9 cellular contexts compared by ENCODE assay signal in genomic region chr10:78805176-78805575, GRCh38.
DNase-seq lines count a peak whose midpoint lies in the region; ATAC-seq, FAIRE-seq and TF ChIP-seq lines count a peak whose summit lies in the region.
"Had no signal": no experiment of that assay in that cellular context is flagged by ENCODE, and none has a peak within 500 bp of the region (broad histone marks: within the 10 kb centered on the region; RNA-seq: fewer than 3 reads in every experiment).

No MANE protein-coding gene starts in this region.

- FAIRE-seq in bronchial epithelial cell (lab: Jason Lieb, UNC): no peak
- FAIRE-seq: frontal cortex had no signal

- TF ChIP-seq POLR2A in lower leg skin (IDR thresholded peaks at IDR 0.05) (no peak), tibial nerve (IDR thresholded peaks at IDR 0.05) (no peak)

- peak overlapping the region in 3 of 4 donors; percentile 25 to 78 (median 78) for H3K27ac ChIP-seq in tibial nerve

- ATAC-seq in GM21360 (IDR thresholded peaks at IDR 0.05; ENCODE audit: unreplicated experiment): no peak

- H3K36me3 ChIP-seq in bronchial epithelial cell (ENCODE audit: control insufficient read depth, insufficient read depth, low read length) (no peaks in the 10 kb centered on the region), tibial nerve (no peaks in the 10 kb centered on the region)

- H3K27me3 ChIP-seq in bronchial epithelial cell (ENCODE audit: control insufficient read depth, insufficient read depth, low read length): peaks cover 3% of the 10 kb centered on the region
- H3K27me3 ChIP-seq in tibial nerve: no peaks in the 10 kb centered on the region

- whole genome bisulfite sequencing in lower leg skin, 2 donors: 14 to 30% methylated on average over 6 of the region's 6 CpGs
- 36 to 44% methylated on average over 6 of the region's 6 CpGs for WGBS in tibial nerve, 2 donors

- no peak for TF ChIP-seq CTCF in LNCaP clone FGC (IDR thresholded peaks at IDR 0.05; ENCODE audit: control insufficient read depth, extremely low read depth, insufficient read depth)
- TF ChIP-seq CTCF in bronchial epithelial cell (IDR thresholded peaks at IDR 0.05; ENCODE audit: insufficient read depth, low read length, severe bottlenecking): no peak
- no peak for TF ChIP-seq CTCF in lower leg skin (IDR thresholded peaks at IDR 0.05)
- TF ChIP-seq CTCF in tibial nerve (IDR thresholded peaks at IDR 0.05): no peak

- H3K4me3 ChIP-seq in LNCaP clone FGC (ENCODE audit: low read depth, low read length) (no peak overlapping the region), bronchial epithelial cell (ENCODE audit: low read depth, low read length) (no peak overlapping the region), lower leg skin (ENCODE audit: low read depth, poor library complexity, severe bottlenecking) (no peak overlapping the region), tibial nerve (no peak overlapping the region)

- peak; percentile 74 for DNase-seq in LNCaP clone FGC (ENCODE audit: low read depth)
- DNase-seq in bronchial epithelial cell (ENCODE audit: low read depth): peak; percentile 56
- DNase-seq in lower leg skin (ENCODE audit: low spot score in 2 of 2): peak; percentile 68 to 89
- peak; percentile 38 to 66 for DNase-seq in tibial nerve (ENCODE audit: low spot score in 2 of 2)
- no peak for DNase-seq in head of caudate nucleus
- DNase-seq in COLO668 (lab: John Stamatoyannopoulos, UW; ENCODE audit: unreplicated experiment): no peak
- DNase-seq in stimulated activated CD8-positive, alpha-beta memory T cell treated with anti-CD3 and anti-CD28 coated beads, Interleukin-4, amount 100 ng/mL, for 48 hours: no peak

- intact Hi-C loops in lower leg skin (cut with DNase I; ENCODE audit: low total_unique reads) (no loop called here), head of caudate nucleus (cut with DNase I) (no loop called here)

- TF ChIP-seq EP300 in tibial nerve (IDR thresholded peaks at IDR 0.05): peak in 1 of 2 donors; percentile 74

- H3K9me3 ChIP-seq in tibial nerve: no peaks in the 10 kb centered on the region

- H3K4me1 ChIP-seq in tibial nerve: peaks cover 0 to 79% (median 24%) of the 10 kb centered on the region in 4 donors

Comparison
In these comparisons a context has a peak if more than half of its experiments do, and no peak if none do; other contexts are left out.
1. DNase-seq: peak in LNCaP clone FGC (single experiment), bronchial epithelial cell (single experiment), lower leg skin (2 of 2) and tibial nerve (2 of 2); none in head of caudate nucleus (0 of 42), COLO668 (single experiment) and stimulated activated CD8-positive, alpha-beta memory T cell treated with anti-CD3 and anti-CD28 coated beads, Interleukin-4, amount 100 ng/mL, for 48 hours (single experiment).